ENCODE assay signal across 28 cellular contexts in genomic region chr7:12625836-12626235, GRCh38. TPM values are rescaled to one million over a fixed set of nuclear protein-coding genes. Genes with fewer than 3 reads are reported as not detected.
"Had no signal": no experiment of that assay in that cellular context is flagged by ENCODE, and none has a peak within 500 bp of the region (broad histone marks: within the 10 kb centered on the region; RNA-seq: fewer than 3 reads in every experiment).

No MANE protein-coding gene starts in this region.

- H3K9me3 Mint-ChIP-seq: activated naive CD4-positive, alpha-beta T cell treated with anti-CD3 and anti-CD28 coated beads, Interleukin-2, amount 50 U/mL, for 24 hours; activated T-cell treated with anti-CD3 and anti-CD28 coated beads, Interleukin-2, amount 50 U/mL, for 24 hours; activated T-helper 1 cell treated with anti-CD3 and anti-CD28 coated beads, Interleukin-12 subunit alpha, Interleukin-12 subunit beta, Interleukin-2, Interleukin-4 antibody, amounts not matched to agents 30 ng/mL and 10 ng/mL and 1 ng/mL, durations not matched to agents 14 hours and 24 hours and 36 hours; brain; central memory CD8-positive, alpha-beta T cell had no signal

- ATAC-seq: activated CD4-positive, CD25-positive, alpha-beta regulatory T cell treated with anti-CD3 and anti-CD28 coated beads, Interleukin-2, amount 50 U/mL, for 24 hours; activated CD8-positive, alpha-beta memory T cell treated with anti-CD3 and anti-CD28 coated beads, Interleukin-2, amount 10 ng/mL, durations not matched to agents 7 days and 5 days; T-helper 17 cell had no signal

- H3K4me2 ChIP-seq: SK-N-SH had no signal

- H3K36me3 Mint-ChIP-seq: activated CD8-positive, alpha-beta memory T cell treated with anti-CD3 and anti-CD28 coated beads, Interleukin-2, amount 10 ng/mL, durations not matched to agents 7 days and 5 days; activated naive CD4-positive, alpha-beta T cell treated with anti-CD3 and anti-CD28 coated beads, Interleukin-2, amount 50 U/mL, for 24 hours; brain had no signal

- H3K27me3 ChIP-seq: Peyer's patch, SJCRH30 had no signal

- H3K27ac Mint-ChIP-seq: activated CD8-positive, alpha-beta memory T cell treated with anti-CD3 and anti-CD28 coated beads, Interleukin-2, amount 10 ng/mL, durations not matched to agents 7 days and 5 days; activated naive CD4-positive, alpha-beta T cell treated with anti-CD3 and anti-CD28 coated beads, Interleukin-2, amount 50 U/mL, for 24 hours; activated T-cell treated with anti-CD3 and anti-CD28 coated beads, Interleukin-2, amount 50 U/mL, for 24 hours; activated T-helper 1 cell treated with anti-CD3 and anti-CD28 coated beads, Interleukin-12 subunit alpha, Interleukin-12 subunit beta, Interleukin-2, Interleukin-4 antibody, amounts not matched to agents 30 ng/mL and 10 ng/mL and 1 ng/mL, durations not matched to agents 14 hours and 24 hours and 36 hours; brain; T-helper 17 cell had no signal

- H3K9me3 ChIP-seq: Peyer's patch, SJCRH30, SK-N-SH had no signal

- H3K4me1 ChIP-seq: Peyer's patch, SJCRH30 had no signal

- H3K9me2 ChIP-seq: SK-N-SH had no signal

- H3K4me3 Mint-ChIP-seq: activated CD8-positive, alpha-beta memory T cell treated with anti-CD3 and anti-CD28 coated beads, Interleukin-2, amount 10 ng/mL, durations not matched to agents 7 days and 5 days; activated naive CD4-positive, alpha-beta T cell treated with anti-CD3 and anti-CD28 coated beads, Interleukin-2, amount 50 U/mL, for 24 hours; activated T-cell treated with anti-CD3 and anti-CD28 coated beads, Interleukin-2, amount 50 U/mL, for 24 hours; activated T-helper 1 cell treated with anti-CD3 and anti-CD28 coated beads, Interleukin-12 subunit alpha, Interleukin-12 subunit beta, Interleukin-2, Interleukin-4 antibody, amounts not matched to agents 30 ng/mL and 10 ng/mL and 1 ng/mL, durations not matched to agents 14 hours and 24 hours and 36 hours; brain; central memory CD8-positive, alpha-beta T cell; T-helper 17 cell had no signal

- H3K9ac ChIP-seq: SK-N-SH had no signal

- H3K4me3 ChIP-seq: Peyer's patch, SJCRH30 had no signal

- H3K36me3 ChIP-seq: SJCRH30 had no signal

- H3K27ac ChIP-seq: Peyer's patch, RWPE1, SJCRH30 had no signal

- H3K4me1 Mint-ChIP-seq: activated CD8-positive, alpha-beta memory T cell treated with anti-CD3 and anti-CD28 coated beads, Interleukin-2, amount 10 ng/mL, durations not matched to agents 7 days and 5 days; activated naive CD4-positive, alpha-beta T cell treated with anti-CD3 and anti-CD28 coated beads, Interleukin-2, amount 50 U/mL, for 24 hours; central memory CD8-positive, alpha-beta T cell had no signal

- DNase-seq: activated CD4-positive, alpha-beta T cell treated with anti-CD3 and anti-CD28 coated beads for 4 hours; activated CD8-positive, alpha-beta memory T cell treated with anti-CD3 and anti-CD28 coated beads, Interleukin-2, amount 10 ng/mL, durations not matched to agents 7 days and 5 days; activated effector memory CD4-positive, alpha-beta T cell treated with Interleukin-2 at 50 U/mL for 16 hours; activated naive CD4-positive, alpha-beta T cell; activated T-cell treated with anti-CD3 and anti-CD28 coated beads, Interleukin-2, amount 50 U/mL, for 24 hours; amygdala; cortex of kidney; Karpas-422; MM.1S; NCI-H1048; NCI-H146; NCI-H187 treated with DMSO at 0.1 percent for 48 hours; NCI-H2081 treated with DMSO at 0.1 percent for 48 hours; NCI-H2171 treated with DMSO at 0.1 percent for 48 hours; NCI-H510A treated with DMSO at 0.1 percent for 48 hours; NK-92 treated with Interleukin-12 subunit alpha and Interleukin-12 subunit beta, amount 100 ng/mL, for 24 hours; Peyer's patch; Right ventricle myocardium superior; SJCRH30; SK-N-SH; T-helper 17 cell; T1000 had no signal

- H3K27me3 Mint-ChIP-seq: brain had no signal

RNA-seq across cellular contexts. Expression of gene SCIN, which starts 55.3 kb away (rescaled TPM):
- total RNA-seq: activated T-helper 1 cell treated with anti-CD3 and anti-CD28 coated beads, Interleukin-12 subunit alpha, Interleukin-12 subunit beta, Interleukin-2, Interleukin-4 antibody, amounts not matched to agents 30 ng/mL and 10 ng/mL and 1 ng/mL, durations not matched to agents 14 hours and 24 hours and 36 hours; SJCRH30 had no signal
